In the genomic region with DNA sequence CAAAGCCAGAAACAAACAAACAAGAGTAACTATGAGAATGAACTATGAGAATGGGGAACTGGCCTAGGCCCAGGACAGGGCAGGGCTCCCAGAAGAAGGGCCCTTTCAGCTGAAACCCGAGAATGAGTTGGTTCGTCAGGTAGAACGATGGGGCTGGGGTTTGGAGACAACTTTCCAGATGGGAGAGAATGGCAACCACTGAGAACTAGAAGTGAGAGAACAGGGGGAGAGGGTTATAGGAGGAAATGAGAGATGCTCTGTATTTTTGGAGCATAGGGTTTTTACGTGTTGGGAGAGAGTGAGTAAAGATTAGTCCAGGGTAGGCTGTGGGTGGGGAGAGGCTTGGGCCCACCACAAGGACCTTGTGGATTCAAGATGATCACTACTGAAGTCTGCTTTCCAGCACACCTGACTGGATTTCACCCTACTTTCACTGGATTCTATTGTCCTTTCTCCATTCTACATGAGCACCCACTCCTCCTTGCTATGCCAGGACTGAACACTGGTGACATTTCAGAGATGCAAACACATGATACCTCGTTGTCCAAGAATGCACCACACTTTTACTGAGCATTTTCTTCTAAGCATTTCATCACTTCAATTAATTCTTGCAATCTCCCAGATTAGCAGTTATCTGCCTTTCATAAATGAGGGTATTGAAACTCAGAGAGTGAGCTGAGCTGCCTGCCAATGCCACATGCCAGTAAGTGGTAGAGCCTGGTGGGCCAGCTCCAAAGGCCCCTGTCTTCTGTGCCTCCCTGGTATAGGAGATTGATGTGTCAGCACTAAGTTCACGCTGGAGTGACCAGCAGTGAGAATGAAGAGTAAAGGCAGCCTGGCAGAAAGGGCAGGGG, we compare ENCODE assay signal across 13 cellular contexts. TPM values are rescaled to one million over a fixed set of nuclear protein-coding genes. Genes with fewer than 3 reads are reported as not detected.
DNase-seq lines count a peak whose midpoint lies in the region; ATAC-seq and TF ChIP-seq lines count a peak whose summit lies in the region.
"Had no signal": no experiment of that assay in that cellular context is flagged by ENCODE, and none has a peak within 500 bp of the region (broad histone marks: within the 10 kb centered on the region; RNA-seq: fewer than 3 reads in every experiment).

No MANE protein-coding gene starts in this region.

- H3K9me3 Mint-ChIP-seq in GM23338: peaks cover 6% of the 10 kb centered on the region; the same call in 1 of the 3 replicates

- no peaks in the 10 kb centered on the region for H3K27me3 ChIP-seq in BLaER1 treated with 17β-estradiol and CSF1 and Interleukin-3, amounts not matched to agents 10 nM and 100 nM
- H3K27me3 ChIP-seq in psoas muscle (ENCODE audit: insufficient read depth in 3 of 3, low read length in 2 of 3) (no peaks in the 10 kb centered on the region), GM23338 (ENCODE audit: insufficient read depth) (peaks cover 14% of the 10 kb centered on the region)

- peaks cover 19% of the 10 kb centered on the region for H3K27me3 Mint-ChIP-seq in GM23338 (ENCODE audit: insufficient read depth, low read depth, poor library complexity)

- H3K36me3 Mint-ChIP-seq in GM23338 (ENCODE audit: low read depth): peaks cover 10% of the 10 kb centered on the region; the same call in 2 of the 3 replicates

- peak overlapping the region in 4 of 11 experiments; percentile 38 to 53 (median 43); a peak in 5 of 22 replicates for H3K9ac ChIP-seq in BLaER1 treated with 17β-estradiol and CSF1 and Interleukin-3, amounts not matched to agents 10 nM and 100 nM

- H3K27ac Mint-ChIP-seq in GM23338: no peak overlapping the region

- 0 out of 22 replicates have a peak, but pooled peaks cover 0 to 1% (median 0%) of the 10 kb centered on the region in 11 experiments for H3K9me3 ChIP-seq in BLaER1 treated with 17β-estradiol and CSF1 and Interleukin-3, amounts not matched to agents 10 nM and 100 nM (replicated peaks in 1 of 11)
- no peaks in the 10 kb centered on the region for H3K9me3 ChIP-seq in psoas muscle

- H2AFZ ChIP-seq in GM23338: no peak overlapping the region

- 0 out of 2 replicates have a peak, but pooled peaks cover 6% of the 10 kb centered on the region for H3K9me2 ChIP-seq in GM23338 (ENCODE audit: insufficient read depth)

- H3F3A ChIP-seq in GM23338 (replicated peaks; ENCODE audit: low read depth): no peaks in the 10 kb centered on the region

- ATAC-seq in GM19463 (IDR thresholded peaks at IDR 0.05; ENCODE audit: unreplicated experiment) (peak; percentile 28), HG02885 (IDR thresholded peaks at IDR 0.05; ENCODE audit: poor library complexity, unreplicated experiment) (peak; percentile 32), psoas muscle (no peak), GM23338 (no peak)

- peaks cover 17% of the 10 kb centered on the region for H3K4me1 Mint-ChIP-seq in GM23338

- DNase-seq in psoas muscle (no peak), GM23338 (ENCODE audit: low spot score) (no peak), EL (no peak), NCI-H128 (lab: John Stamatoyannopoulos, UW; ENCODE audit: unreplicated experiment) (no peak)
- DNase-seq: HCEC 1CT had no signal

- peaks cover 0 to 13% (median 0%) of the 10 kb centered on the region in 11 experiments; a peak in 5 of 22 replicates for H4K20me1 ChIP-seq in BLaER1 treated with 17β-estradiol and CSF1 and Interleukin-3, amounts not matched to agents 10 nM and 100 nM
- H4K20me1 ChIP-seq in GM23338 (replicated peaks; ENCODE audit: insufficient read depth): no peaks in the 10 kb centered on the region

- peak overlapping the region in 9 of 11 experiments; percentile 1 to 78 (median 69); a peak in 16 of 22 replicates for H3K27ac ChIP-seq in BLaER1 treated with 17β-estradiol and CSF1 and Interleukin-3, amounts not matched to agents 10 nM and 100 nM
- H3K27ac ChIP-seq in VCaP (peak overlapping the region; percentile 72), psoas muscle (no peak overlapping the region), GM23338 (ENCODE audit: low read depth) (no peak overlapping the region)

- peaks cover 8% of the 10 kb centered on the region; the same call in 1 of the 2 replicates for H3K79me2 ChIP-seq in GM23338 (replicated peaks; ENCODE audit: insufficient read depth)

- H3K4me2 ChIP-seq in BLaER1 treated with 17β-estradiol and CSF1 and Interleukin-3, amounts not matched to agents 10 nM and 100 nM: peak overlapping the region in 9 of 11 experiments; percentile 31 to 85 (median 65); a peak in 15 of 22 replicates
- H3K4me2 ChIP-seq in GM23338: no peak overlapping the region

- no peak overlapping the region for H3K4me3 ChIP-seq in BLaER1 treated with 17β-estradiol and CSF1 and Interleukin-3, amounts not matched to agents 10 nM and 100 nM
- H3K4me3 ChIP-seq in psoas muscle (no peak overlapping the region), GM23338 (no peak overlapping the region)

- no peak overlapping the region for H3K4me3 Mint-ChIP-seq in GM23338

- no peak for TF ChIP-seq CTCF in VCaP (conservative IDR thresholded peaks at IDR 0.05)
- TF ChIP-seq CTCF in psoas muscle (IDR thresholded peaks at IDR 0.05): no peak
- no peak for TF ChIP-seq CTCF in GM23338 (conservative IDR thresholded peaks at IDR 0.05; ENCODE audit: low read depth in 2 of 2)

- WGBS in psoas muscle, 3 donors: 67 to 87% (median 68%) methylated on average over 6 of the region's 6 CpGs

- H3K36me3 ChIP-seq in BLaER1 treated with 17β-estradiol and CSF1 and Interleukin-3, amounts not matched to agents 10 nM and 100 nM: peaks cover 0 to 4% (median 0%) of the 10 kb centered on the region in 11 experiments; a peak in 3 of 22 replicates
- H3K36me3 ChIP-seq in psoas muscle (ENCODE audit: insufficient read depth in 1 of 2, low read depth in 1 of 2) (no peaks in the 10 kb centered on the region), GM23338 (ENCODE audit: insufficient read depth) (no peaks in the 10 kb centered on the region)

- intact Hi-C loops in psoas muscle (cut with DNase I): no loop called here

- peaks cover 52 to 92% (median 85%) of the 10 kb centered on the region in 10 experiments for H3K4me1 ChIP-seq in BLaER1 treated with 17β-estradiol and CSF1 and Interleukin-3, amounts not matched to agents 10 nM and 100 nM
- peaks cover 8% of the 10 kb centered on the region for H3K4me1 ChIP-seq in psoas muscle
- H3K4me1 ChIP-seq in GM23338 (ENCODE audit: insufficient read depth): peaks cover 12% of the 10 kb centered on the region

TF ChIP-seq in GM23338, 12 proteins besides CTCF, POLR2A, EP300 and RAD21 (continues in another document):
- TF ChIP-seq, protein P1, sequence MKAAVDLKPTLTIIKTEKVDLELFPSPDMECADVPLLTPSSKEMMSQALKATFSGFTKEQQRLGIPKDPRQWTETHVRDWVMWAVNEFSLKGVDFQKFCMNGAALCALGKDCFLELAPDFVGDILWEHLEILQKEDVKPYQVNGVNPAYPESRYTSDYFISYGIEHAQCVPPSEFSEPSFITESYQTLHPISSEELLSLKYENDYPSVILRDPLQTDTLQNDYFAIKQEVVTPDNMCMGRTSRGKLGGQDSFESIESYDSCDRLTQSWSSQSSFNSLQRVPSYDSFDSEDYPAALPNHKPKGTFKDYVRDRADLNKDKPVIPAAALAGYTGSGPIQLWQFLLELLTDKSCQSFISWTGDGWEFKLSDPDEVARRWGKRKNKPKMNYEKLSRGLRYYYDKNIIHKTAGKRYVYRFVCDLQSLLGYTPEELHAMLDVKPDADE (IDR thresholded peaks at IDR 0.05): no peak
- TF ChIP-seq, protein P2, sequence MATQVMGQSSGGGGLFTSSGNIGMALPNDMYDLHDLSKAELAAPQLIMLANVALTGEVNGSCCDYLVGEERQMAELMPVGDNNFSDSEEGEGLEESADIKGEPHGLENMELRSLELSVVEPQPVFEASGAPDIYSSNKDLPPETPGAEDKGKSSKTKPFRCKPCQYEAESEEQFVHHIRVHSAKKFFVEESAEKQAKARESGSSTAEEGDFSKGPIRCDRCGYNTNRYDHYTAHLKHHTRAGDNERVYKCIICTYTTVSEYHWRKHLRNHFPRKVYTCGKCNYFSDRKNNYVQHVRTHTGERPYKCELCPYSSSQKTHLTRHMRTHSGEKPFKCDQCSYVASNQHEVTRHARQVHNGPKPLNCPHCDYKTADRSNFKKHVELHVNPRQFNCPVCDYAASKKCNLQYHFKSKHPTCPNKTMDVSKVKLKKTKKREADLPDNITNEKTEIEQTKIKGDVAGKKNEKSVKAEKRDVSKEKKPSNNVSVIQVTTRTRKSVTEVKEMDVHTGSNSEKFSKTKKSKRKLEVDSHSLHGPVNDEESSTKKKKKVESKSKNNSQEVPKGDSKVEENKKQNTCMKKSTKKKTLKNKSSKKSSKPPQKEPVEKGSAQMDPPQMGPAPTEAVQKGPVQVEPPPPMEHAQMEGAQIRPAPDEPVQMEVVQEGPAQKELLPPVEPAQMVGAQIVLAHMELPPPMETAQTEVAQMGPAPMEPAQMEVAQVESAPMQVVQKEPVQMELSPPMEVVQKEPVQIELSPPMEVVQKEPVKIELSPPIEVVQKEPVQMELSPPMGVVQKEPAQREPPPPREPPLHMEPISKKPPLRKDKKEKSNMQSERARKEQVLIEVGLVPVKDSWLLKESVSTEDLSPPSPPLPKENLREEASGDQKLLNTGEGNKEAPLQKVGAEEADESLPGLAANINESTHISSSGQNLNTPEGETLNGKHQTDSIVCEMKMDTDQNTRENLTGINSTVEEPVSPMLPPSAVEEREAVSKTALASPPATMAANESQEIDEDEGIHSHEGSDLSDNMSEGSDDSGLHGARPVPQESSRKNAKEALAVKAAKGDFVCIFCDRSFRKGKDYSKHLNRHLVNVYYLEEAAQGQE (IDR thresholded peaks at IDR 0.05; ENCODE audit: unreplicated experiment): no peak
- TF ChIP-seq STAT1 (IDR thresholded peaks at IDR 0.05; ENCODE audit: unreplicated experiment) (no peak), JUNB (IDR thresholded peaks at IDR 0.05; ENCODE audit: unreplicated experiment) (no peak), NANOG (IDR thresholded peaks at IDR 0.05; ENCODE audit: borderline replicate concordance) (no peak), POLR2AphosphoS5 (IDR thresholded peaks at IDR 0.05; ENCODE audit: low read depth) (no peak), EZH2 (IDR thresholded peaks at IDR 0.05; ENCODE audit: low read depth, unreplicated experiment) (no peak), ZNF331 (CRISPR knock-in tag; IDR thresholded peaks at IDR 0.05; ENCODE audit: low read depth) (no peak), EZH2phosphoT487 (IDR thresholded peaks at IDR 0.05; ENCODE audit: unreplicated experiment) (no peak)

RNA-seq across cellular contexts. Expression of a gene that starts 3.2 kb away (rescaled TPM):
- 10 to 100 TPM in 1 of 4 donors, 1 to 10 TPM in 3; 6.5 to 12.4 (median 8.9) TPM for total RNA-seq in psoas muscle
- polyA plus RNA-seq in psoas muscle (1 to 10 TPM; 2.4 to 9.0 (median 4.8) TPM), GM23338 (2016; fragmentation: Nextera tagmentation; extraction: Ambion mirVana) (2.1 and 2.8 TPM in 2 replicates)
- total RNA-seq in GM23338 (2014; rRNA removed; shearing (Covaris generic)): 10.0 and 13.6 TPM in 2 replicates

RNA-seq across cellular contexts. Expression of a gene that starts 20.3 kb away (rescaled TPM):
- total RNA-seq in psoas muscle: 10 to 100 TPM; 60.9 to 98.8 (median 81.8) TPM
- polyA plus RNA-seq in psoas muscle (100 to 1,000 TPM; 101 to 132 (median 102) TPM), GM23338 (2016; fragmentation: Nextera tagmentation; extraction: Ambion mirVana) (494 and 509 TPM in 2 replicates)
- total RNA-seq in GM23338 (2014; rRNA removed; shearing (Covaris generic)): 166 and 179 TPM in 2 replicates

RNA-seq across cellular contexts. Expression of a gene that starts 49.7 kb away (rescaled TPM):
- total RNA-seq in psoas muscle: not detected
- polyA plus RNA-seq in psoas muscle (not detected), GM23338 (2016; fragmentation: Nextera tagmentation; extraction: Ambion mirVana) (not detected in 2 replicates)
- total RNA-seq in GM23338 (2014; rRNA removed; shearing (Covaris generic)): not detected in 2 replicates
- total RNA-seq: activated CD8-positive, alpha-beta memory T cell treated with anti-CD3 and anti-CD28 coated beads for 36 hours; mucosa of gallbladder; NCI-H460 had no signal
- polyA plus RNA-seq: AG04450 had no signal

Comparison
In these comparisons a context has a peak if more than half of its experiments do, and no peak if none do; other contexts are left out.
1. H3K27ac ChIP-seq: peak in BLaER1 treated with 17β-estradiol and CSF1 and Interleukin-3, amounts not matched to agents 10 nM and 100 nM (9 of 11) and VCaP (single experiment); none in psoas muscle (single experiment) and GM23338 (single experiment).
2. ATAC-seq: peak in GM19463 (single experiment) and HG02885 (single experiment); none in psoas muscle (0 of 4) and GM23338 (single experiment).